In genomic region chr17:79631640-79632431, GRCh38 we compare ENCODE assay signal across 18 cellular contexts. TPM values are rescaled to one million over a fixed set of nuclear protein-coding genes. Genes with fewer than 3 reads are reported as not detected.
DNase-seq lines count a peak whose midpoint lies in the region; ATAC-seq and TF ChIP-seq lines count a peak whose summit lies in the region.
"Had no signal": no experiment of that assay in that cellular context is flagged by ENCODE, and none has a peak within 500 bp of the region (broad histone marks: within the 10 kb centered on the region; RNA-seq: fewer than 3 reads in every experiment).

No MANE protein-coding gene starts in this region.

- H3K4me3 Mint-ChIP-seq in chondrocyte (ENCODE audit: unreplicated experiment): no peak overlapping the region
- H3K4me3 Mint-ChIP-seq in mesothelial cell of epicardium: no peak overlapping the region
- H3K4me3 Mint-ChIP-seq in stimulated activated memory B cell treated with anti-CD40 and anti-IgM and Interleukin-4, amounts not matched to agents 10 μg/mL and 1 μg/mL and 100 μg/mL, for 72 hours: no peak overlapping the region

- TF ChIP-seq CTCF in chondrocyte (IDR thresholded peaks at IDR 0.05) (no peak), mesothelial cell of epicardium (IDR thresholded peaks at IDR 0.05; ENCODE audit: unreplicated experiment) (no peak), gastroesophageal sphincter (IDR thresholded peaks at IDR 0.05) (no peak)

- H3K4me1 Mint-ChIP-seq in chondrocyte (ENCODE audit: low read depth): no peaks in the 10 kb centered on the region
- H3K4me1 Mint-ChIP-seq in mesothelial cell of epicardium: peaks cover 20% of the 10 kb centered on the region
- no peaks in the 10 kb centered on the region for H3K4me1 Mint-ChIP-seq in stimulated activated memory B cell treated with anti-CD40 and anti-IgM and Interleukin-4, amounts not matched to agents 10 μg/mL and 1 μg/mL and 100 μg/mL, for 72 hours

- intact Hi-C loops in aorta (cut with DNase I): no loop called here

- no peaks in the 10 kb centered on the region for H3K27me3 ChIP-seq in aorta (ENCODE audit: control insufficient read depth in 1 of 2, insufficient read depth in 2 of 2, low read length in 1 of 2)
- H3K27me3 ChIP-seq in gastroesophageal sphincter: peaks cover 15% of the 10 kb centered on the region
- H3K27me3 ChIP-seq: colonic mucosa, foreskin keratinocyte had no signal

- no peaks in the 10 kb centered on the region for H3K36me3 ChIP-seq in aorta (ENCODE audit: control insufficient read depth in 1 of 2, insufficient read depth in 2 of 2, low read length in 1 of 2)
- no peaks in the 10 kb centered on the region for H3K36me3 ChIP-seq in gastroesophageal sphincter
- H3K36me3 ChIP-seq: colonic mucosa had no signal

- H3K4me3 ChIP-seq in aorta (ENCODE audit: low read length in 2 of 2) (no peak overlapping the region), gastroesophageal sphincter (no peak overlapping the region)
- H3K4me3 ChIP-seq: colonic mucosa had no signal

- no peaks in the 10 kb centered on the region for H3K36me3 Mint-ChIP-seq in chondrocyte (ENCODE audit: low read depth)
- no peaks in the 10 kb centered on the region for H3K36me3 Mint-ChIP-seq in mesothelial cell of epicardium
- no peaks in the 10 kb centered on the region for H3K36me3 Mint-ChIP-seq in stimulated activated memory B cell treated with anti-CD40 and anti-IgM and Interleukin-4, amounts not matched to agents 10 μg/mL and 1 μg/mL and 100 μg/mL, for 72 hours

- peaks cover 61% of the 10 kb centered on the region for H3K27me3 Mint-ChIP-seq in chondrocyte (ENCODE audit: low read depth)
- H3K27me3 Mint-ChIP-seq in mesothelial cell of epicardium (ENCODE audit: low read depth): peaks cover 37% of the 10 kb centered on the region
- H3K27me3 Mint-ChIP-seq in stimulated activated memory B cell treated with anti-CD40 and anti-IgM and Interleukin-4, amounts not matched to agents 10 μg/mL and 1 μg/mL and 100 μg/mL, for 72 hours: peaks cover 84% of the 10 kb centered on the region

- ATAC-seq in aorta (ENCODE audit: low FRiP score): no peak
- ATAC-seq in gastroesophageal sphincter: no peak
- no peak for ATAC-seq in stimulated activated memory B cell treated with anti-CD40 and anti-IgM and Interleukin-4, amounts not matched to agents 10 μg/mL and 1 μg/mL and 100 μg/mL, for 72 hours
- ATAC-seq: foreskin keratinocyte, left colon had no signal

- H3K9me3 Mint-ChIP-seq in chondrocyte (ENCODE audit: low read depth) (peaks cover 5% of the 10 kb centered on the region), mesothelial cell of epicardium (peaks cover 15% of the 10 kb centered on the region)
- H3K9me3 Mint-ChIP-seq in stimulated activated memory B cell treated with anti-CD40 and anti-IgM and Interleukin-4, amounts not matched to agents 10 μg/mL and 1 μg/mL and 100 μg/mL, for 72 hours: peaks cover under 1% of the 10 kb centered on the region

- 79 to 80% methylated on average over 22 of the region's 22 CpGs for WGBS in aorta, 2 donors
- WGBS in gastroesophageal sphincter (ENCODE audit: low coverage in 1 of 2), 2 donors: 75 to 77% methylated on average over 8 to 12 of the region's 22 CpGs

- H3K27ac Mint-ChIP-seq in chondrocyte (ENCODE audit: unreplicated experiment) (no peak overlapping the region), mesothelial cell of epicardium (no peak overlapping the region)
- H3K27ac Mint-ChIP-seq in stimulated activated memory B cell treated with anti-CD40 and anti-IgM and Interleukin-4, amounts not matched to agents 10 μg/mL and 1 μg/mL and 100 μg/mL, for 72 hours: no peak overlapping the region

- peak; percentile 0 for DNase-seq in stimulated activated CD4-positive, alpha-beta T cell treated with anti-CD3 and anti-CD28 coated beads, Interleukin-4, amount 100 ng/mL, for 24 hours
- no peak for DNase-seq in stimulated activated CD4-positive, alpha-beta T cell treated with anti-CD3 and anti-CD28 coated beads, Interleukin-12 subunit alpha, Interleukin-12 subunit beta, amount 100 ng/mL, for 4 hours
- DNase-seq in chondrocyte (ENCODE audit: low spot score): peak; percentile 51
- DNase-seq in mesothelial cell of epicardium (ENCODE audit: low spot score in 2 of 2, unreplicated experiment in 2 of 2): peak; percentile 6 to 10
- peak; percentile 10 to 17 for DNase-seq in aorta
- DNase-seq in middle frontal gyrus (ENCODE audit: extremely low spot score, low spot score): no peak
- DNase-seq: activated naive CD4-positive, alpha-beta T cell treated with anti-CD3 and anti-CD28 coated beads, Interleukin-2, amount 50 U/mL, for 16 hours; AML-193; colonic mucosa; foreskin keratinocyte; NCI-H187 treated with DMSO at 0.1 percent for 48 hours; occipital lobe; RPMI8226; stimulated activated CD4-positive, alpha-beta T cell treated with anti-CD3 and anti-CD28 coated beads, Interleukin-2, amount 100 ng/mL, for 48 hours; SW 1271 had no signal

- H3K9me3 ChIP-seq in aorta (ENCODE audit: control insufficient read depth, low read length) (no peaks in the 10 kb centered on the region), gastroesophageal sphincter (no peaks in the 10 kb centered on the region)
- H3K9me3 ChIP-seq: colonic mucosa had no signal

- TF ChIP-seq EP300 in gastroesophageal sphincter (IDR thresholded peaks at IDR 0.05): no peak

- H3K4me1 ChIP-seq in aorta (ENCODE audit: control insufficient read depth in 1 of 2, insufficient read depth in 2 of 2, low read length in 2 of 2): no peaks in the 10 kb centered on the region
- H3K4me1 ChIP-seq in gastroesophageal sphincter: no peaks in the 10 kb centered on the region
- H3K4me1 ChIP-seq: colonic mucosa, foreskin keratinocyte had no signal

- H3K27ac ChIP-seq in aorta (ENCODE audit: low read depth in 1 of 2, low read length in 2 of 2) (no peak overlapping the region), gastroesophageal sphincter (no peak overlapping the region)
- H3K27ac ChIP-seq: colonic mucosa, foreskin keratinocyte had no signal

- no peak for TF ChIP-seq POLR2A in gastroesophageal sphincter (IDR thresholded peaks at IDR 0.05)

RNA-seq across cellular contexts. Expression of gene RBFOX3, which starts 21.0 kb away (rescaled TPM):
- not detected in 3 replicates for total RNA-seq in chondrocyte
- total RNA-seq in mesothelial cell of epicardium: 0.11 to 0.20 TPM in 2 of 3 replicates, not detected in the other
- total RNA-seq in aorta: under 1 TPM in 1 of 2 donors, not detected in 1; 0.55 TPM
- under 1 TPM; 0.13 TPM for polyA plus RNA-seq in aorta
- 10 to 100 TPM in 3 of 4 donors, under 1 TPM in 1; 0.40 to 30.2 (median 15.2) TPM for total RNA-seq in gastroesophageal sphincter
- total RNA-seq: foreskin keratinocyte had no signal
- polyA plus RNA-seq: foreskin keratinocyte had no signal

Comparison
In these comparisons a context has a peak if more than half of its experiments do, and no peak if none do; other contexts are left out.
1. DNase-seq: peak in stimulated activated CD4-positive, alpha-beta T cell treated with anti-CD3 and anti-CD28 coated beads, Interleukin-4, amount 100 ng/mL, for 24 hours (single experiment), chondrocyte (single experiment), mesothelial cell of epicardium (2 of 2) and aorta (2 of 2); none in stimulated activated CD4-positive, alpha-beta T cell treated with anti-CD3 and anti-CD28 coated beads, Interleukin-12 subunit alpha, Interleukin-12 subunit beta, amount 100 ng/mL, for 4 hours (single experiment) and middle frontal gyrus (single experiment).